Comparison of ENCODE assay signal across 11 cellular contexts in the genomic region with DNA sequence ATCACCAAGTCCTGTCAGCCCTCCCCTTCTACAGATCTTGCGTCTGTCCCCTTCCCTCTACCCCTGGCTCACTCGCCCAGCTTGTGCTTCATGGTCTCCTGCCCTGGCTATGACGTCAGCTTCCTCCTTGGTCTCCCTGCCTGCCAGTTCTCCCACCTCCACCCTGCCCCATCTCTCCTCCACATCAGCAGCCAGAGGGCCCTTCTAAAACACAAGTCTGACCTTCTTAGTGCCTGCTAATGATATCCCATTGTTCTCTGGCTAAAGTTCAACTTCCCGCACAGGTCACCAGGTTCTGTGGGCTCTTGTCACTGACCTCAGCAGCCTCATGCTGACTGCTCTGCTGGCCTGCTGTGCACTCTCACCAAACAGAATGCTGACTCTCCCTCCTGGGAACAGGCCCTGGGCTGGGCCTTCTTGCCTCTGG. TPM values are rescaled to one million over a fixed set of nuclear protein-coding genes. Genes with fewer than 3 reads are reported as not detected.
A peak's percentile ranks its signal among the peaks of the same experiment; 100 is the strongest.
DNase-seq lines count a peak whose midpoint lies in the region; ATAC-seq, FAIRE-seq and TF ChIP-seq lines count a peak whose summit lies in the region.
"Had no signal": no experiment of that assay in that cellular context is flagged by ENCODE, and none has a peak within 500 bp of the region (broad histone marks: within the 10 kb centered on the region; RNA-seq: fewer than 3 reads in every experiment).

No MANE protein-coding gene starts in this region.

- no peaks in the 10 kb centered on the region for H3K36me3 ChIP-seq in ACC112 (ENCODE audit: insufficient read depth, low read length)
- H3K36me3 ChIP-seq in GM12878 (ENCODE audit: control insufficient read depth in 2 of 2, insufficient read depth in 2 of 2, low read length in 1 of 2) = no peaks in the 10 kb centered on the region
- no peaks in the 10 kb centered on the region for H3K36me3 ChIP-seq in kidney (ENCODE audit: control insufficient read depth in 1 of 2, insufficient read depth in 2 of 2, low read length in 2 of 2)

- FAIRE-seq in GM12878 (lab: Jason Lieb, UNC) = peak; percentile 7
- no peak for FAIRE-seq in kidney (lab: Jason Lieb, UNC)
- FAIRE-seq: GM12892 had no signal

- ATAC-seq in GM12878 = peak; percentile 41; the same call in 2 of the 3 replicates
- no peak for ATAC-seq in HG02884 (IDR thresholded peaks at IDR 0.05; ENCODE audit: unreplicated experiment)
- no peak for ATAC-seq in GM18907 (IDR thresholded peaks at IDR 0.05; ENCODE audit: unreplicated experiment)
- ATAC-seq: WTC11 had no signal

- TF ChIP-seq CTCF in GM12878 (IDR thresholded peaks at IDR 0.05 in 2 of 3, conservative IDR thresholded peaks at IDR 0.05 in 1 of 3; ENCODE audit: control insufficient read depth in 2 of 3, extremely low read depth in 1 of 3, insufficient read depth in 1 of 3, low read depth in 3 of 3, low read length in 3 of 3) (no peak), kidney (IDR thresholded peaks at IDR 0.05; ENCODE audit: borderline replicate concordance, extremely low read depth, insufficient read depth) (no peak)

- intact Hi-C loops in GM12878 (cut with micrococcal nuclease; ENCODE audit: unreplicated experiment) (no loop called here), kidney (cut with DNase I) (loop anchor here (10.0 kb wide), 1 partner anchor 48 kb away; no protein-coding TSS in a partner anchor)

- 35% methylated on average over 4 of the region's 4 CpGs for WGBS in GM12878 (ENCODE audit: insufficient coverage, insufficient replicate concordance, low lambda C conversion rate, missing lambda C conversion rate)

- no peak overlapping the region for H3K4me2 ChIP-seq in GM12878 (ENCODE audit: control insufficient read depth, insufficient read depth)

- BruUV-seq in GM12878 (replicated peaks; lab: Mats Ljungman, UMichigan) = no TSS peak

- DNase-seq in HT1080 (ENCODE audit: low read depth) (peak; percentile 45), GM12878 (ENCODE audit: low read depth, low spot score) (no peak), kidney (no peak), SKM-1 treated with dmso at 0.1 percent for 144 hours (lab: John Stamatoyannopoulos, UW; ENCODE audit: unreplicated experiment) (no peak), D341Med (ENCODE audit: low spot score) (no peak)
- DNase-seq: activated naive CD4-positive, alpha-beta T cell had no signal

- H3K27ac ChIP-seq in ACC112 (ENCODE audit: low read depth, low read length) (peak overlapping the region; percentile 72; the same call in 1 of the 2 replicates), GM12878 (ENCODE audit: control insufficient read depth, insufficient read depth) (no peak overlapping the region), kidney (ENCODE audit: low read depth in 2 of 2, low read length in 2 of 2) (peak overlapping the region; percentile 39 to 49)

- no peaks in the 10 kb centered on the region for H3K79me2 ChIP-seq in ACC112 (ENCODE audit: control insufficient read depth, insufficient read depth, low read length, unreplicated experiment)
- H3K79me2 ChIP-seq in GM12878 (ENCODE audit: control insufficient read depth, insufficient read depth, low read length) = no peaks in the 10 kb centered on the region

- no peak overlapping the region for H3K9ac ChIP-seq in GM12878 (ENCODE audit: control insufficient read depth, insufficient read depth, low read length)
- H3K9ac ChIP-seq in kidney (ENCODE audit: low read length in 2 of 2) = no peak overlapping the region

- no peak overlapping the region for H3K4me3 ChIP-seq in ACC112 (ENCODE audit: low read depth, low read length)
- no peak overlapping the region for H3K4me3 ChIP-seq in GM12878
- H3K4me3 ChIP-seq in kidney (ENCODE audit: low read length in 2 of 2) = no peak overlapping the region

- TF ChIP-seq RAD21 in GM12878 (IDR thresholded peaks at IDR 0.05; ENCODE audit: insufficient read depth, low read depth, low read length) = no peak

- RAD21 ChIA-PET in GM12878 (lab: Charles Lee; ENCODE audit: unreplicated experiment) = interaction anchor here (0.5 to 1.5 kb wide), 5 partner anchors 29 to 127 kb away, joined by 3 to 5 read pairs (median 3); no protein-coding TSS in a partner anchor

- H2AFZ ChIP-seq in ACC112 (ENCODE audit: low read length, unreplicated experiment) = no peak overlapping the region
- H2AFZ ChIP-seq in GM12878 (ENCODE audit: control insufficient read depth, low read depth, low read length) = no peak overlapping the region

- CTCF ChIA-PET in GM12878 (lab: Yijun Ruan, JAX) = interaction anchor here (1.0 to 10.3 kb wide), 5 partner anchors 24 to 105 kb away, joined by 3 to 311 read pairs (median 4); no protein-coding TSS in a partner anchor

- no peaks in the 10 kb centered on the region for H3K27me3 ChIP-seq in ACC112 (ENCODE audit: insufficient read depth, low read length)
- no peaks in the 10 kb centered on the region for H3K27me3 ChIP-seq in GM12878 (replicated peaks in 1 of 2; ENCODE audit: control insufficient read depth in 2 of 2, insufficient read depth in 2 of 2, low read length in 1 of 2)

- POLR2A ChIA-PET in GM12878 (lab: Charles Lee) = no interaction called here

- in situ Hi-C loops in GM12878 (cut with MboI) = no loop called here

- TF ChIP-seq POLR2A in GM12878 (IDR thresholded peaks at IDR 0.05; ENCODE audit: low read depth, low read length) = no peak

- H3K9me3 ChIP-seq in GM12878 (replicated peaks; ENCODE audit: control insufficient read depth, insufficient read depth, low read length) = no peaks in the 10 kb centered on the region
- no peaks in the 10 kb centered on the region for H3K9me3 ChIP-seq in kidney (ENCODE audit: control insufficient read depth in 1 of 2, low read length in 2 of 2)

- peaks cover 28% of the 10 kb centered on the region for H3K4me1 ChIP-seq in ACC112 (ENCODE audit: control insufficient read depth, insufficient read depth, low read length, unreplicated experiment)
- H3K4me1 ChIP-seq in GM12878 (ENCODE audit: control insufficient read depth, insufficient read depth, low read length) = no peaks in the 10 kb centered on the region
- peaks cover 11 to 20% of the 10 kb centered on the region in 2 donors for H3K4me1 ChIP-seq in kidney (ENCODE audit: control insufficient read depth in 1 of 2, insufficient read depth in 1 of 2, low read depth in 1 of 2, low read length in 2 of 2)

- no peak for TF ChIP-seq EP300 in GM12878 (IDR thresholded peaks at IDR 0.05; ENCODE audit: borderline replicate concordance in 1 of 2, control insufficient read depth in 1 of 2, low read depth in 2 of 2, low read length in 2 of 2)

- SMC1A ChIA-PET in GM12878 (lab: Charles Lee; ENCODE audit: uncharacterized antibody, unreplicated experiment) = interaction anchor here (0.8 to 1.4 kb wide), 4 partner anchors 18 to 104 kb away, joined by 3 read pairs; no protein-coding TSS in a partner anchor

- H4K20me1 ChIP-seq in GM12878 (ENCODE audit: control insufficient read depth, insufficient read depth) = no peaks in the 10 kb centered on the region

RNA-seq across cellular contexts. Expression of a gene that starts 24.6 kb away (rescaled TPM):
- 0.40 and 5.6 TPM in 2 replicates for total RNA-seq in HT1080 (2014; rRNA removed; shearing (Covaris generic))
- polyA plus RNA-seq in HT1080 (2015; cell fraction: cytosol; rRNA removed) = 1.0 and 1.4 TPM in 2 replicates
- 0.98 and 1.8 TPM in 2 replicates for polyA plus RNA-seq in HT1080 (2015; cell fraction: nucleus; rRNA removed)
- 1.6 and 2.2 TPM in 2 replicates for total RNA-seq in GM12878 (2013; cell fraction: nucleolus; rRNA removed)
- total RNA-seq in GM12878 (2014; rRNA removed) = 0.79 and 0.98 TPM in 2 replicates
- 0.46 and 0.49 TPM in 2 replicates for total RNA-seq in GM12878 (2014; rRNA removed; fragmentation: Illumina TruSeq; extraction: Trizol)
- total RNA-seq in GM12878 (2021) = 1.4 and 1.7 TPM in 2 replicates
- 0.72 TPM for polyA plus RNA-seq in GM12878 (2011; ENCODE audit: low read depth)
- polyA plus RNA-seq in GM12878 (2011; rRNA removed) = 0.22 and 0.37 TPM in 2 replicates
- 0.19 and 0.25 TPM in 2 replicates for polyA plus RNA-seq in GM12878 (2011; cell fraction: cytosol; rRNA removed)
- 0.13 and 0.23 TPM in 2 replicates for polyA plus RNA-seq in GM12878 (2011; cell fraction: nucleus; rRNA removed)
- 0.72 and 1.2 TPM in 2 replicates for polyA plus RNA-seq in GM12878 (2012)
- polyA plus RNA-seq in GM12878 (2014; fragmentation: Illumina TruSeq; extraction: Trizol) = 0.67 and 0.75 TPM in 2 replicates
- under 1 TPM; 0.11 to 0.26 TPM for polyA plus RNA-seq in GM12878 (2014; fragmentation: Nextera tagmentation; extraction: Ambion mirVana)
- polyA plus RNA-seq in GM12878 (2014; rRNA removed) = 0.24 and 0.77 TPM in 2 replicates
- polyA plus RNA-seq in GM12878 (2016; fragmentation: Nextera tagmentation; extraction: Ambion mirVana) = under 1 TPM in 1 of 2 experiments, not detected in 1; 0.40 TPM
- 0.05 and 0.44 TPM in 2 replicates for polyA minus RNA-seq in GM12878 (2011; rRNA and poly(A)+ RNA removed)
- polyA minus RNA-seq in GM12878 (2011; cell fraction: cytosol; rRNA and poly(A)+ RNA removed) = not detected in 2 replicates
- polyA minus RNA-seq in GM12878 (2011; cell fraction: nucleus; rRNA and poly(A)+ RNA removed) = 0.67 and 0.73 TPM in 2 replicates
- 4.2 TPM for total RNA-seq in kidney
- 1.7 TPM for polyA plus RNA-seq in kidney (ENCODE audit: insufficient read depth, low read depth, low replicate concordance)

RNA-seq across cellular contexts. Expression of a gene that starts 28.6 kb away (rescaled TPM):
- total RNA-seq in HT1080 (2014; rRNA removed; shearing (Covaris generic)) = 0.19 and 0.37 TPM in 2 replicates
- polyA plus RNA-seq in HT1080 (2015; cell fraction: cytosol; rRNA removed) = 0.09 TPM in 2 replicates
- 0.39 and 0.56 TPM in 2 replicates for polyA plus RNA-seq in HT1080 (2015; cell fraction: nucleus; rRNA removed)
- total RNA-seq in GM12878 (2013; cell fraction: nucleolus; rRNA removed) = 36.5 and 40.1 TPM in 2 replicates
- total RNA-seq in GM12878 (2014; rRNA removed) (30.1 and 34.0 TPM in 2 replicates), GM12878 (2014; rRNA removed; fragmentation: Illumina TruSeq; extraction: Trizol) (13.3 and 14.0 TPM in 2 replicates), GM12878 (2021) (23.1 and 23.4 TPM in 2 replicates), kidney (10.5 TPM)
- 4.5 TPM for polyA plus RNA-seq in GM12878 (2011; ENCODE audit: low read depth)
- polyA plus RNA-seq in GM12878 (2011; rRNA removed) (6.5 and 11.0 TPM in 2 replicates), GM12878 (2014; fragmentation: Illumina TruSeq; extraction: Trizol) (19.5 and 21.6 TPM in 2 replicates), GM12878 (2014; fragmentation: Nextera tagmentation; extraction: Ambion mirVana) (1 to 10 TPM in 1 of 2 experiments, under 1 TPM in 1; 0.84 to 1.9 TPM), GM12878 (2014; rRNA removed) (21.7 and 21.9 TPM in 2 replicates), GM12878 (2016; fragmentation: Nextera tagmentation; extraction: Ambion mirVana) (10 to 100 TPM; 14.3 to 16.1 TPM), kidney (ENCODE audit: insufficient read depth, low read depth, low replicate concordance) (10.0 TPM)
- polyA plus RNA-seq in GM12878 (2011; cell fraction: cytosol; rRNA removed) = 14.0 and 15.4 TPM in 2 replicates
- polyA plus RNA-seq in GM12878 (2011; cell fraction: nucleus; rRNA removed) = 54.2 and 55.9 TPM in 2 replicates
- polyA plus RNA-seq in GM12878 (2012) = 7.7 and 9.9 TPM in 2 replicates
- polyA minus RNA-seq in GM12878 (2011; rRNA and poly(A)+ RNA removed) = 15.6 and 23.0 TPM in 2 replicates
- 6.1 and 6.7 TPM in 2 replicates for polyA minus RNA-seq in GM12878 (2011; cell fraction: cytosol; rRNA and poly(A)+ RNA removed)
- 15.2 and 30.2 TPM in 2 replicates for polyA minus RNA-seq in GM12878 (2011; cell fraction: nucleus; rRNA and poly(A)+ RNA removed)

RNA-seq across cellular contexts. Expression of a gene that starts 43.1 kb away (rescaled TPM):
- 23.0 and 25.6 TPM in 2 replicates for total RNA-seq in HT1080 (2014; rRNA removed; shearing (Covaris generic))
- 22.7 and 22.8 TPM in 2 replicates for polyA plus RNA-seq in HT1080 (2015; cell fraction: cytosol; rRNA removed)
- polyA plus RNA-seq in HT1080 (2015; cell fraction: nucleus; rRNA removed) = 36.2 and 43.6 TPM in 2 replicates
- 80.4 and 83.6 TPM in 2 replicates for total RNA-seq in GM12878 (2013; cell fraction: nucleolus; rRNA removed)
- 29.0 and 33.4 TPM in 2 replicates for total RNA-seq in GM12878 (2014; rRNA removed)
- 27.9 and 32.2 TPM in 2 replicates for total RNA-seq in GM12878 (2014; rRNA removed; fragmentation: Illumina TruSeq; extraction: Trizol)
- 20.5 and 22.8 TPM in 2 replicates for total RNA-seq in GM12878 (2021)
- polyA plus RNA-seq in GM12878 (2011; ENCODE audit: low read depth) = 16.0 TPM
- 35.8 and 52.4 TPM in 2 replicates for polyA plus RNA-seq in GM12878 (2011; rRNA removed)
- polyA plus RNA-seq in GM12878 (2011; cell fraction: cytosol; rRNA removed) = 16.4 and 16.9 TPM in 2 replicates
- polyA plus RNA-seq in GM12878 (2011; cell fraction: nucleus; rRNA removed) = 32.5 and 41.6 TPM in 2 replicates
- polyA plus RNA-seq in GM12878 (2012) = 19.0 and 19.4 TPM in 2 replicates
- polyA plus RNA-seq in GM12878 (2014; fragmentation: Illumina TruSeq; extraction: Trizol) = 27.5 and 34.4 TPM in 2 replicates
- polyA plus RNA-seq in GM12878 (2014; fragmentation: Nextera tagmentation; extraction: Ambion mirVana) = 10 to 100 TPM; 13.2 to 17.1 TPM
- polyA plus RNA-seq in GM12878 (2014; rRNA removed) = 24.5 and 26.4 TPM in 2 replicates
- 10 to 100 TPM; 24.8 to 25.5 TPM for polyA plus RNA-seq in GM12878 (2016; fragmentation: Nextera tagmentation; extraction: Ambion mirVana)
- 20.5 and 22.1 TPM in 2 replicates for polyA minus RNA-seq in GM12878 (2011; rRNA and poly(A)+ RNA removed)
- polyA minus RNA-seq in GM12878 (2011; cell fraction: cytosol; rRNA and poly(A)+ RNA removed) = 11.1 and 11.6 TPM in 2 replicates
- 22.7 and 29.0 TPM in 2 replicates for polyA minus RNA-seq in GM12878 (2011; cell fraction: nucleus; rRNA and poly(A)+ RNA removed)
- 24.0 TPM for total RNA-seq in kidney
- polyA plus RNA-seq in kidney (ENCODE audit: insufficient read depth, low read depth, low replicate concordance) = 14.5 TPM
